Comparison of ENCODE assay signal across 9 cellular contexts in the genomic region with DNA sequence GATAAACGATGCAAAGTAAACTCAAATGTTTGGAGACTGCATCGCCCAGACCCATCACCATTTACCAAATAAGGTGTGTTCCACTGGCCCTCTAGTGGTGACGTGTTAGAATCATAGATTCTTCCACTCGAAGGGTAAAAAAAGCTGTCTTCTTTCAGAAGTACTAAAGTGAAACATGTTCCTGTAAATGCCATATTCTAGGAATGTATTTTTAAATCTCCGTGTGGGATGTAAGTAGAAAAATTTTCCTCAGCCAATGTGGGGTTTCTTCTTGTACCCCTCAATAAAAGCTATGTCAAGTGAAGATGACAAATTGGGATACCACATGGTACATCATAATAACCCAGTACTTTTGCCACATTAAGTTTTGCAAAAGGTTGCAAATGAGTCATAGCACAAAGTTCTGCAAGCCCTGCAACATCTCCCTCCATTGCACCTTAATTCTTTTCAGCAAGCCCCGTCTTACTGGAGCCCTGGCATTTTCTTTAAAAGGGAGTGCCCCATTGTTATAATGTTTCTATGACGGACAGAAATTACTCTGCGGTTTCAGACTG.
DNase-seq lines count a peak whose midpoint lies in the region; ATAC-seq, FAIRE-seq and TF ChIP-seq lines count a peak whose summit lies in the region.
"Had no signal": no experiment of that assay in that cellular context is flagged by ENCODE, and none has a peak within 500 bp of the region (broad histone marks: within the 10 kb centered on the region; RNA-seq: fewer than 3 reads in every experiment).

No MANE protein-coding gene starts in this region.

- peak; percentile 72 for FAIRE-seq in pancreas (lab: Jason Lieb, UNC)

- H2AFZ ChIP-seq in fibroblast of lung (ENCODE audit: low read length) = no peak overlapping the region

- H3K9me3 ChIP-seq in fibroblast of lung (ENCODE audit: control insufficient read depth, insufficient read depth, low read depth, low read length) (no peaks in the 10 kb centered on the region), pancreas (no peaks in the 10 kb centered on the region)

- H3K27ac ChIP-seq in fibroblast of lung (ENCODE audit: insufficient read depth, low read length) (no peak overlapping the region), pancreas (no peak overlapping the region)
- H3K27ac ChIP-seq: epithelial cell of prostate had no signal

- H3K4me1 ChIP-seq in fibroblast of lung (ENCODE audit: control insufficient read depth, extremely low read depth, insufficient read depth, low read length) (no peaks in the 10 kb centered on the region), pancreas (no peaks in the 10 kb centered on the region)

- DNase-seq in activated CD4-positive, alpha-beta T cell treated with anti-CD3 and anti-CD28 coated beads for 48 hours = peak; percentile 10
- DNase-seq in activated CD4-positive, alpha-beta T cell treated with anti-CD3 and anti-CD28 coated beads for 1 hour = no peak
- DNase-seq in HT1080 (ENCODE audit: low read depth) = peak; percentile 34
- DNase-seq in RPMI8226 = peak; percentile 44
- DNase-seq in fibroblast of lung (ENCODE audit: low read depth in 2 of 2) = peak; percentile 42 to 79
- DNase-seq in pancreas = peak in 1 of 6 donors; percentile 13
- DNase-seq in germinal center (ENCODE audit: low spot score) = no peak

- H3K4me2 ChIP-seq in fibroblast of lung (ENCODE audit: extremely low read depth, insufficient read depth, low read length) = no peak overlapping the region

- peak; percentile 82 for TF ChIP-seq CTCF in fibroblast of lung (conservative IDR thresholded peaks at IDR 0.05 in 1 of 2, IDR thresholded peaks at IDR 0.05 in 1 of 2; ENCODE audit: low read depth in 1 of 2, low read length in 2 of 2)
- TF ChIP-seq CTCF in pancreas (IDR thresholded peaks at IDR 0.05) = peak; percentile 12 to 56 (median 40)

- H3K36me3 ChIP-seq in fibroblast of lung (ENCODE audit: control insufficient read depth, insufficient read depth, low read length) = no peaks in the 10 kb centered on the region
- no peaks in the 10 kb centered on the region for H3K36me3 ChIP-seq in pancreas

- ATAC-seq in GM21423 (IDR thresholded peaks at IDR 0.05; ENCODE audit: unreplicated experiment) (peak; percentile 67), pancreas (peak in 3 of 4 donors; percentile 59 to 65 (median 60))

- H3K27me3 ChIP-seq in fibroblast of lung (ENCODE audit: control insufficient read depth, insufficient read depth, low read length) = no peaks in the 10 kb centered on the region
- no peaks in the 10 kb centered on the region for H3K27me3 ChIP-seq in pancreas

- no peak overlapping the region for H3K4me3 ChIP-seq in fibroblast of lung (replicated peaks in 1 of 4; ENCODE audit: control extremely low read depth in 1 of 4, insufficient read depth in 1 of 4, low read depth in 3 of 4, low read length in 4 of 4)
- no peak overlapping the region for H3K4me3 ChIP-seq in pancreas

- no peaks in the 10 kb centered on the region for H3K79me2 ChIP-seq in fibroblast of lung (ENCODE audit: control insufficient read depth, insufficient read depth, low read length)

- 24 to 25% methylated on average over 8 of the region's 8 CpGs for WGBS in pancreas, 2 donors

- intact Hi-C loops in pancreas (cut with DNase I) = no loop called here

- H3K9ac ChIP-seq in fibroblast of lung (ENCODE audit: insufficient read depth, low read length) = no peak overlapping the region

- H4K20me1 ChIP-seq in fibroblast of lung (ENCODE audit: control insufficient read depth, extremely low read depth, insufficient read depth, low read length) = no peaks in the 10 kb centered on the region

Comparison
In these comparisons a context has a peak if more than half of its experiments do, and no peak if none do; other contexts are left out.
1. DNase-seq: peak in activated CD4-positive, alpha-beta T cell treated with anti-CD3 and anti-CD28 coated beads for 48 hours (single experiment), HT1080 (single experiment), RPMI8226 (single experiment) and fibroblast of lung (2 of 2); none in activated CD4-positive, alpha-beta T cell treated with anti-CD3 and anti-CD28 coated beads for 1 hour (single experiment) and germinal center (single experiment).